9 cellular contexts compared by ENCODE assay signal in the genomic region with DNA sequence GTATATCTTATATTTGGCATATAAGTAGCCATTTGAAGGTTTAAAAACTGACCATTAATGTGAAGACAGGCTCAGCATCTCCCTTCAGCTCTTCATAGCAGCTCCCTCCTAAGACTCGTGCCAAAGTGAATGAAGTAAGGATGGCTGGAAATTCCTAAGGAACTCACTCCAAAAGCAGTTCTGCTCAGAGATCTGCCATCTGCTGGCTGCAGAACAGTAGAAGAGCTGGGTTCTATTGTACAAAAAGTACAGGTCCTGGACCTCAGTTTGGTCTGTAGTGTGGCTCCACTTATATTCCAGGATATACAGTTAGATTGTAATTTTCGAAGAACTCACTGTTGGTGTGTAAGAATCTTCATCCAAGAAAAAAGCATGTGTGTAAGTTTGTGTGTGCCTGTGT.
A peak's percentile ranks its signal among the peaks of the same experiment; 100 is the strongest.
DNase-seq lines count a peak whose midpoint lies in the region; ATAC-seq and TF ChIP-seq lines count a peak whose summit lies in the region.
"Had no signal": no experiment of that assay in that cellular context is flagged by ENCODE, and none has a peak within 500 bp of the region (broad histone marks: within the 10 kb centered on the region; RNA-seq: fewer than 3 reads in every experiment).

No MANE protein-coding gene starts in this region.

- H3K4me1 ChIP-seq in HCT116 (ENCODE audit: control insufficient read depth in 1 of 2, insufficient read depth in 2 of 2, low read length in 2 of 2) = no peaks in the 10 kb centered on the region
- H3K4me1 ChIP-seq in Karpas-422 (ENCODE audit: low read length) = no peaks in the 10 kb centered on the region

- TF ChIP-seq POLR2A in HCT116 (IDR thresholded peaks at IDR 0.05; ENCODE audit: borderline replicate concordance, extremely low read depth, insufficient read depth, insufficient read length) = no peak

- H3K79me2 ChIP-seq in HCT116 (ENCODE audit: insufficient read depth, low read length) (no peaks in the 10 kb centered on the region), Karpas-422 (ENCODE audit: low read length) (no peaks in the 10 kb centered on the region)

- no peak for ATAC-seq in HCT116
- no peak for ATAC-seq in CD4-positive, alpha-beta T cell (ENCODE audit: poor library complexity)

- no peak overlapping the region for H3K4me3 Mint-ChIP-seq in CD4-positive, alpha-beta T cell
- H3K4me3 Mint-ChIP-seq: activated naive CD8-positive, alpha-beta T cell treated with anti-CD3 and anti-CD28 coated beads, Interleukin-2, amount 10 ng/mL, durations not matched to agents 7 days and 5 days had no signal

- TF ChIP-seq CTCF in HCT116 (IDR thresholded peaks at IDR 0.05 in 2 of 3, conservative IDR thresholded peaks at IDR 0.05 in 1 of 3; ENCODE audit: borderline replicate concordance in 1 of 3, insufficient read depth in 1 of 3, low read depth in 2 of 3, low read length in 2 of 3) (peak in 2 of 3 experiments; percentile 12 to 24; a peak in 1 of 6 replicates), brain microvascular endothelial cell (IDR thresholded peaks at IDR 0.05; ENCODE audit: low read depth, low read length, missing control alignments) (peak; percentile 70)
- TF ChIP-seq CTCF in CD4-positive, alpha-beta T cell (IDR thresholded peaks at IDR 0.05) = no peak

- H3K27ac Mint-ChIP-seq in CD4-positive, alpha-beta T cell = no peak overlapping the region
- H3K27ac Mint-ChIP-seq: activated naive CD8-positive, alpha-beta T cell treated with anti-CD3 and anti-CD28 coated beads, Interleukin-2, amount 10 ng/mL, durations not matched to agents 7 days and 5 days had no signal

- no peak overlapping the region for H3K9ac ChIP-seq in HCT116 (ENCODE audit: low read length)
- no peak overlapping the region for H3K9ac ChIP-seq in Karpas-422 (ENCODE audit: low read length)

- H3K9me2 ChIP-seq in HCT116 (ENCODE audit: insufficient read depth) = no peaks in the 10 kb centered on the region
- no peaks in the 10 kb centered on the region for H3K9me2 ChIP-seq in Karpas-422 (replicated peaks; ENCODE audit: insufficient read depth, low read length)

- BruUV-seq in HCT116 (replicated peaks; lab: Mats Ljungman, UMichigan) = no TSS peak

- no peaks in the 10 kb centered on the region for H3K9me3 Mint-ChIP-seq in CD4-positive, alpha-beta T cell
- H3K9me3 Mint-ChIP-seq: activated naive CD8-positive, alpha-beta T cell treated with anti-CD3 and anti-CD28 coated beads, Interleukin-2, amount 10 ng/mL, durations not matched to agents 7 days and 5 days had no signal

- H3K27ac ChIP-seq in HCT116 (ENCODE audit: low read depth, low read length) (no peak overlapping the region), brain microvascular endothelial cell (no peak overlapping the region), Karpas-422 (ENCODE audit: low read length) (no peak overlapping the region)
- H3K27ac ChIP-seq in CD4-positive, alpha-beta T cell (ENCODE audit: low read depth, low read length) = no peak overlapping the region

- DNase-seq in HCT116 (ENCODE audit: low read depth, low spot score) (no peak), brain microvascular endothelial cell (peak; percentile 54), hepatic stellate cell (ENCODE audit: low spot score) (peak; percentile 50), superior temporal gyrus (ENCODE audit: extremely low spot score) (peak; percentile 40), Karpas-422 (no peak), NCI-H446 treated with DMSO at 0.1 percent for 48 hours (lab: John Stamatoyannopoulos, UW) (no peak)
- no peak for DNase-seq in CD4-positive, alpha-beta T cell
- DNase-seq: activated naive CD8-positive, alpha-beta T cell treated with anti-CD3 and anti-CD28 coated beads, Interleukin-2, amount 10 ng/mL, durations not matched to agents 7 days and 5 days; OCI-M1 had no signal

- H3K4me2 ChIP-seq in HCT116 (ENCODE audit: low read length) (no peak overlapping the region), Karpas-422 (ENCODE audit: low read depth, low read length, poor library complexity, severe bottlenecking) (no peak overlapping the region)

- RAD21 ChIA-PET in HCT116 (lab: Charles Lee; ENCODE audit: low non-redundant PET in 1 of 2, low total read pairs in 2 of 2, uncharacterized antibody in 2 of 2, unreplicated experiment in 2 of 2) = no interaction called here

- H3K27me3 ChIP-seq in HCT116 (ENCODE audit: insufficient read depth, low read length) (no peaks in the 10 kb centered on the region), brain microvascular endothelial cell (replicated peaks) (no peaks in the 10 kb centered on the region), Karpas-422 (ENCODE audit: low read length) (no peaks in the 10 kb centered on the region)
- no peaks in the 10 kb centered on the region for H3K27me3 ChIP-seq in CD4-positive, alpha-beta T cell (ENCODE audit: control insufficient read depth, insufficient read depth, low read length)

- H3K36me3 Mint-ChIP-seq in CD4-positive, alpha-beta T cell (ENCODE audit: low read depth) = no peaks in the 10 kb centered on the region
- H3K36me3 Mint-ChIP-seq: activated naive CD8-positive, alpha-beta T cell treated with anti-CD3 and anti-CD28 coated beads, Interleukin-2, amount 10 ng/mL, durations not matched to agents 7 days and 5 days had no signal

- CTCF ChIA-PET in HCT116 (lab: Charles Lee) = interaction anchor here (1.2 kb wide), 1 partner anchor 268 kb away, joined by 7 read pairs; no protein-coding TSS in a partner anchor
- CTCF ChIA-PET in CD4-positive, alpha-beta T cell (lab: Charles Lee) = no interaction called here

- no peak overlapping the region for H2AFZ ChIP-seq in HCT116 (ENCODE audit: low read depth, low read length, poor library complexity, severe bottlenecking)
- no peak overlapping the region for H2AFZ ChIP-seq in Karpas-422 (ENCODE audit: low read length)

- H3K9me3 ChIP-seq in HCT116 (ENCODE audit: control insufficient read depth in 1 of 2, insufficient read depth in 1 of 2, low read depth in 1 of 2, low read length in 2 of 2) (no peaks in the 10 kb centered on the region), Karpas-422 (ENCODE audit: low read length) (no peaks in the 10 kb centered on the region)
- H3K9me3 ChIP-seq in CD4-positive, alpha-beta T cell (ENCODE audit: control insufficient read depth, low read length) = no peaks in the 10 kb centered on the region

- H4K20me1 ChIP-seq in HCT116 (ENCODE audit: insufficient read depth) (no peaks in the 10 kb centered on the region), Karpas-422 (ENCODE audit: insufficient read depth, low read depth, low read length) (no peaks in the 10 kb centered on the region)

- TF ChIP-seq RAD21 in HCT116 (IDR thresholded peaks at IDR 0.05; ENCODE audit: low read depth) = peak; percentile 26; the same call in 1 of the 2 replicates

- no peaks in the 10 kb centered on the region for H3K36me3 ChIP-seq in HCT116 (ENCODE audit: control insufficient read depth in 1 of 2, insufficient read depth in 2 of 2, low read length in 2 of 2)
- H3K36me3 ChIP-seq in brain microvascular endothelial cell (replicated peaks) = peaks cover 12% of the 10 kb centered on the region
- H3K36me3 ChIP-seq in Karpas-422 (ENCODE audit: insufficient read depth, low read length) = no peaks in the 10 kb centered on the region

- intact Hi-C loops in HCT116 (cut with micrococcal nuclease) = no loop called here
- intact Hi-C loops in CD4-positive, alpha-beta T cell (cut with DNase I, micrococcal nuclease) = no loop called here

- POLR2A ChIA-PET in HCT116 (lab: Charles Lee) = no interaction called here
- POLR2A ChIA-PET in CD4-positive, alpha-beta T cell (lab: Charles Lee) = no interaction called here

- no peak overlapping the region for H3K4me3 ChIP-seq in HCT116 (replicated peaks in 1 of 2; ENCODE audit: low read depth in 1 of 2, low read length in 2 of 2)
- no peak overlapping the region for H3K4me3 ChIP-seq in brain microvascular endothelial cell (ENCODE audit: low read depth, low read length)
- H3K4me3 ChIP-seq in Karpas-422 (ENCODE audit: low read length) = no peak overlapping the region

- in situ Hi-C loops in brain microvascular endothelial cell (cut with HindIII; ENCODE audit: low pct_ligation_motif_present, low sequenced_read_pairs) = no loop called here

- peaks cover 4% of the 10 kb centered on the region for H3K27me3 Mint-ChIP-seq in CD4-positive, alpha-beta T cell
- H3K27me3 Mint-ChIP-seq: activated naive CD8-positive, alpha-beta T cell treated with anti-CD3 and anti-CD28 coated beads, Interleukin-2, amount 10 ng/mL, durations not matched to agents 7 days and 5 days had no signal

- no peaks in the 10 kb centered on the region for H3K4me1 Mint-ChIP-seq in CD4-positive, alpha-beta T cell (ENCODE audit: low read depth)
- H3K4me1 Mint-ChIP-seq: activated naive CD8-positive, alpha-beta T cell treated with anti-CD3 and anti-CD28 coated beads, Interleukin-2, amount 10 ng/mL, durations not matched to agents 7 days and 5 days had no signal

TF ChIP-seq in HCT116, 20 proteins besides CTCF, POLR2A, EP300 and RAD21:
- TF ChIP-seq FOSL1 (IDR thresholded peaks at IDR 0.05; ENCODE audit: low read depth) (no peak), CBX3 (IDR thresholded peaks at IDR 0.05; ENCODE audit: low read depth) (no peak), TCF7L2 (IDR thresholded peaks at IDR 0.05; ENCODE audit: borderline replicate concordance, extremely low read depth, insufficient read depth, insufficient read length) (no peak)

Comparison
In these comparisons a context has a peak if more than half of its experiments do, and no peak if none do; other contexts are left out.
1. DNase-seq: peak in brain microvascular endothelial cell (single experiment), hepatic stellate cell (single experiment) and superior temporal gyrus (single experiment); none in HCT116 (single experiment), Karpas-422 (single experiment), CD4-positive, alpha-beta T cell (0 of 10) and NCI-H446 treated with DMSO at 0.1 percent for 48 hours (single experiment).